In the genomic region with DNA sequence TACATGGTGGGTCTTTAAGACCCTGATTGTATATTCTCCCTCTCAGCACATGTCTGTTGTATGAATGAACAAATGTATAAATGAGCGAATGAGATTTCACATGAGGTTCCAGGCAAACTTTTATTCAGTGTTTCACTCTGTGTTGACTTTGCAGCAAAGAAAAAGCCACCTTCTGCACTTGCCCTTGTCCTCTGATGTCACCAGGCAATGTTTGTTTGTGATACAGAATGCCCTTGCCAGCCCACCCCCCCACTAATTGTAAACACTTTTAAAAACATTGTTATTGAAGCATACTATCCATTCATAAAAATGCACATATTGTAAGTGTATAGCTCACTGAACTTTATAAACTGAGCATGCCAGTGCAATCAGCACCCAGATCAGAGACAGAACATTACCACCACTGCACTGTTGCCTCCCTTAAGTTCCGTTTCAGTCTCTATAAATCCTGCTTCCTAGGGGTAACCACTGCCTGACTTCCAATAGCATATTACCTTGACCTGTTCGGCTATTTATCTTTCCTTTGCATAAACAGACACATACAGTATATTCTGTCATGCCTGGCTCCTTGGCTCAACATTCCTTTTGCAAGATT, we compare ENCODE assay signal across 9 cellular contexts.
DNase-seq lines count a peak whose midpoint lies in the region; ATAC-seq and TF ChIP-seq lines count a peak whose summit lies in the region.
"Had no signal": no experiment of that assay in that cellular context is flagged by ENCODE, and none has a peak within 500 bp of the region (broad histone marks: within the 10 kb centered on the region; RNA-seq: fewer than 3 reads in every experiment).

No MANE protein-coding gene starts in this region.

- no peaks in the 10 kb centered on the region for H4K20me1 ChIP-seq in DOHH2 (ENCODE audit: control insufficient read depth, insufficient read depth, low read depth, low read length)
- no peaks in the 10 kb centered on the region for H4K20me1 ChIP-seq in OCI-LY1 (ENCODE audit: insufficient read depth, low read length)

- peaks cover 76% of the 10 kb centered on the region for H3K4me1 Mint-ChIP-seq in dendritic cell treated with granulocyte-macrophage colony-stimulating factor and Interleukin-4, amounts not matched to agents 40 ng/mL and 50 ng/mL, for 4 days (ENCODE audit: low read depth)

- H3K9me2 ChIP-seq in DOHH2 (replicated peaks; ENCODE audit: control insufficient read depth, low read length) (no peaks in the 10 kb centered on the region), OCI-LY1 (ENCODE audit: low read depth, low read length) (no peaks in the 10 kb centered on the region)

- no peaks in the 10 kb centered on the region for H3K27me3 Mint-ChIP-seq in dendritic cell treated with granulocyte-macrophage colony-stimulating factor and Interleukin-4, amounts not matched to agents 40 ng/mL and 50 ng/mL, for 4 days

- H3F3A ChIP-seq in DOHH2 (ENCODE audit: control insufficient read depth, insufficient read depth) = no peaks in the 10 kb centered on the region; the same call in 1 of the 2 replicates
- H3F3A ChIP-seq in OCI-LY1 (ENCODE audit: insufficient read depth, low read length) = no peaks in the 10 kb centered on the region

- H3K4me1 ChIP-seq in DOHH2 (ENCODE audit: control insufficient read depth, low read length) (peaks cover 49% of the 10 kb centered on the region), OCI-LY1 (ENCODE audit: insufficient read depth, low read length, severe bottlenecking) (peaks cover 51% of the 10 kb centered on the region), neutrophil (ENCODE audit: control insufficient read depth in 1 of 2, insufficient read depth in 1 of 2, low read depth in 1 of 2, low read length in 1 of 2) (peaks cover 92 to 96% of the 10 kb centered on the region in 2 experiments)

- peak overlapping the region; percentile 83; the same call in 1 of the 2 replicates for H2AFZ ChIP-seq in OCI-LY1 (ENCODE audit: low read length)

- H3K27ac ChIP-seq in DOHH2 (ENCODE audit: low read depth, low read length) (peak overlapping the region; percentile 54), OCI-LY1 (ENCODE audit: low read depth, low read length, poor library complexity, severe bottlenecking) (peak overlapping the region; percentile 96), neutrophil (peak overlapping the region; percentile 86)

- no peak overlapping the region for H3K4me3 Mint-ChIP-seq in dendritic cell treated with granulocyte-macrophage colony-stimulating factor and Interleukin-4, amounts not matched to agents 40 ng/mL and 50 ng/mL, for 4 days

- H3K36me3 Mint-ChIP-seq in dendritic cell treated with granulocyte-macrophage colony-stimulating factor and Interleukin-4, amounts not matched to agents 40 ng/mL and 50 ng/mL, for 4 days (ENCODE audit: low read depth) = no peaks in the 10 kb centered on the region

- TF ChIP-seq CTCF in DOHH2 (IDR thresholded peaks at IDR 0.05; ENCODE audit: low read depth, low read length, poor library complexity, severe bottlenecking) (no peak), OCI-LY1 (IDR thresholded peaks at IDR 0.05; ENCODE audit: low read length) (no peak), neutrophil (IDR thresholded peaks at IDR 0.05) (no peak)

- no peaks in the 10 kb centered on the region for H3K36me3 ChIP-seq in DOHH2 (ENCODE audit: control insufficient read depth, low read length)
- H3K36me3 ChIP-seq in OCI-LY1 (ENCODE audit: insufficient read depth, low read length) = no peaks in the 10 kb centered on the region
- H3K36me3 ChIP-seq in neutrophil = no peaks in the 10 kb centered on the region

- intact Hi-C loops in dendritic cell treated with granulocyte-macrophage colony-stimulating factor and Interleukin-4, amounts not matched to agents 40 ng/mL and 50 ng/mL, for 4 days (cut with micrococcal nuclease) = no loop called here

- peak overlapping the region; percentile 61 for H3K9ac ChIP-seq in OCI-LY1 (ENCODE audit: low read length)

- peak overlapping the region; percentile 73 for H3K27ac Mint-ChIP-seq in dendritic cell treated with granulocyte-macrophage colony-stimulating factor and Interleukin-4, amounts not matched to agents 40 ng/mL and 50 ng/mL, for 4 days

- ATAC-seq in HG03565 (IDR thresholded peaks at IDR 0.05; ENCODE audit: unreplicated experiment) = no peak
- ATAC-seq in HG03280 (IDR thresholded peaks at IDR 0.05; ENCODE audit: unreplicated experiment) = no peak

- H3K4me3 ChIP-seq in DOHH2 (ENCODE audit: low read length) (peak overlapping the region; percentile 62), OCI-LY1 (ENCODE audit: low read depth, low read length, poor library complexity, severe bottlenecking) (peak overlapping the region; percentile 44), neutrophil (ENCODE audit: low read depth in 1 of 2, low read length in 1 of 2) (peak overlapping the region in 1 of 2 experiments; percentile 5)

- no peak for DNase-seq in RPMI8226
- DNase-seq: DND-41; stimulated activated naive CD4-positive, alpha-beta T cell treated with Interleukin-2 at 50 U/mL for 16 hours had no signal

- H3K9me3 ChIP-seq in DOHH2 (ENCODE audit: control insufficient read depth, insufficient read depth, low read length) (peaks cover 3% of the 10 kb centered on the region; the same call in 1 of the 2 replicates), OCI-LY1 (ENCODE audit: low read length) (no peaks in the 10 kb centered on the region), neutrophil (no peaks in the 10 kb centered on the region)

- H3K4me2 ChIP-seq in DOHH2 (ENCODE audit: low read length) (peak overlapping the region; percentile 79), OCI-LY1 (ENCODE audit: low read length) (peak overlapping the region; percentile 74)

- H3K27me3 ChIP-seq in DOHH2 (ENCODE audit: control insufficient read depth, low read length) = no peaks in the 10 kb centered on the region
- H3K27me3 ChIP-seq in OCI-LY1 (ENCODE audit: insufficient read depth, low read length) = no peaks in the 10 kb centered on the region
- no peaks in the 10 kb centered on the region for H3K27me3 ChIP-seq in neutrophil

- H3K9me3 Mint-ChIP-seq in dendritic cell treated with granulocyte-macrophage colony-stimulating factor and Interleukin-4, amounts not matched to agents 40 ng/mL and 50 ng/mL, for 4 days = no peaks in the 10 kb centered on the region

- H3K79me2 ChIP-seq in DOHH2 (ENCODE audit: control insufficient read depth, low read length) (no peaks in the 10 kb centered on the region), OCI-LY1 (ENCODE audit: insufficient read depth, low read length) (no peaks in the 10 kb centered on the region)
